In genomic region chr4:94126669-94127068, GRCh38 we compare ENCODE assay signal across 11 cellular contexts.
DNase-seq lines count a peak whose midpoint lies in the region; ATAC-seq and TF ChIP-seq lines count a peak whose summit lies in the region.
"Had no signal": no experiment of that assay in that cellular context is flagged by ENCODE, and none has a peak within 500 bp of the region (broad histone marks: within the 10 kb centered on the region; RNA-seq: fewer than 3 reads in every experiment).

No MANE protein-coding gene starts in this region.

- ATAC-seq in DND-41 (ENCODE audit: insufficient read depth, low read depth) (no peak), WTC11 (peak; percentile 77), GM18502 (IDR thresholded peaks at IDR 0.05; ENCODE audit: poor library complexity, unreplicated experiment) (no peak), GM18861 (IDR thresholded peaks at IDR 0.05; ENCODE audit: unreplicated experiment) (no peak)

- H3K4me2 ChIP-seq in DND-41 (ENCODE audit: insufficient read depth, low read length) (no peak overlapping the region), Loucy (ENCODE audit: low read depth, low read length, poor library complexity, severe bottlenecking) (no peak overlapping the region), mesendoderm (ENCODE audit: low read length) (no peak overlapping the region)

- H3K9me3 Mint-ChIP-seq in WTC11 = no peaks in the 10 kb centered on the region
- H3K9me3 Mint-ChIP-seq in activated T-helper 2 cell treated with anti-CD3 and anti-CD28 coated beads, Interferon-gamma antibody, Interleukin-2, Interleukin-4, amounts not matched to agents 10 μg/mL and 5 μg/mL and 100 μg/mL, durations not matched to agents 14 hours and 24 hours and 36 hours = no peaks in the 10 kb centered on the region

- TF ChIP-seq CTCF in DND-41 (IDR thresholded peaks at IDR 0.05; ENCODE audit: borderline replicate concordance, extremely low read depth, low read length, poor library complexity, severe bottlenecking) (peak; percentile 29), Loucy (conservative IDR thresholded peaks at IDR 0.05; ENCODE audit: low read length) (peak; percentile 68), WTC11 (IDR thresholded peaks at IDR 0.05) (no peak)

- no peak overlapping the region for H3K23ac ChIP-seq in mesendoderm (ENCODE audit: low read length)

- H3K27ac ChIP-seq in DND-41 (ENCODE audit: low read length) (no peak overlapping the region), mesendoderm (ENCODE audit: low read depth, low read length) (no peak overlapping the region)
- H3K27ac ChIP-seq: cardiac muscle cell had no signal

- no peak overlapping the region for H4K5ac ChIP-seq in mesendoderm (ENCODE audit: low read length)

- H3K4me3 Mint-ChIP-seq in WTC11 = no peak overlapping the region
- H3K4me3 Mint-ChIP-seq in activated T-helper 2 cell treated with anti-CD3 and anti-CD28 coated beads, Interferon-gamma antibody, Interleukin-2, Interleukin-4, amounts not matched to agents 10 μg/mL and 5 μg/mL and 100 μg/mL, durations not matched to agents 14 hours and 24 hours and 36 hours (ENCODE audit: low read depth) = no peak overlapping the region

- no peak overlapping the region for H4K8ac ChIP-seq in mesendoderm (ENCODE audit: low read depth, low read length)

- intact Hi-C loops in activated T-helper 2 cell treated with anti-CD3 and anti-CD28 coated beads, Interferon-gamma antibody, Interleukin-2, Interleukin-4, amounts not matched to agents 10 μg/mL and 5 μg/mL and 100 μg/mL, durations not matched to agents 14 hours and 24 hours and 36 hours (cut with micrococcal nuclease) = loop anchor here (5.0 kb wide), 1 partner anchor 334 kb away; no protein-coding TSS in a partner anchor

- H3K9me2 ChIP-seq in Loucy (replicated peaks; ENCODE audit: low read depth, low read length) = no peaks in the 10 kb centered on the region

- no peak overlapping the region for H3K27ac Mint-ChIP-seq in WTC11
- H3K27ac Mint-ChIP-seq in activated T-helper 2 cell treated with anti-CD3 and anti-CD28 coated beads, Interferon-gamma antibody, Interleukin-2, Interleukin-4, amounts not matched to agents 10 μg/mL and 5 μg/mL and 100 μg/mL, durations not matched to agents 14 hours and 24 hours and 36 hours = no peak overlapping the region

- H3K36me3 Mint-ChIP-seq in WTC11 = no peaks in the 10 kb centered on the region
- H3K36me3 Mint-ChIP-seq in activated T-helper 2 cell treated with anti-CD3 and anti-CD28 coated beads, Interferon-gamma antibody, Interleukin-2, Interleukin-4, amounts not matched to agents 10 μg/mL and 5 μg/mL and 100 μg/mL, durations not matched to agents 14 hours and 24 hours and 36 hours (ENCODE audit: low read depth) = no peaks in the 10 kb centered on the region

- H3K36me3 ChIP-seq in DND-41 (ENCODE audit: insufficient read depth, low read length) (no peaks in the 10 kb centered on the region), Loucy (ENCODE audit: insufficient read depth, low read length) (no peaks in the 10 kb centered on the region), mesendoderm (ENCODE audit: control insufficient read depth, insufficient read depth, low read length) (no peaks in the 10 kb centered on the region)
- H3K36me3 ChIP-seq: cardiac muscle cell had no signal

- H2AFZ ChIP-seq in DND-41 (ENCODE audit: low read depth, low read length) = no peak overlapping the region
- H2AFZ ChIP-seq in Loucy (ENCODE audit: low read length) = no peak overlapping the region

- no peak overlapping the region for H2AK5ac ChIP-seq in mesendoderm (ENCODE audit: low read length)

- H3K4me1 ChIP-seq in DND-41 (ENCODE audit: insufficient read depth, low read length) (no peaks in the 10 kb centered on the region), Loucy (ENCODE audit: insufficient read depth, low read length, poor library complexity, severe bottlenecking) (no peaks in the 10 kb centered on the region), mesendoderm (ENCODE audit: control insufficient read depth, low read depth, low read length) (no peaks in the 10 kb centered on the region)

- H3K4me3 ChIP-seq in DND-41 (ENCODE audit: low read depth in 1 of 2, low read length in 2 of 2) (no peak overlapping the region), Loucy (ENCODE audit: low read length, poor library complexity, severe bottlenecking) (no peak overlapping the region), mesendoderm (ENCODE audit: low read length) (no peak overlapping the region)
- H3K4me3 ChIP-seq: cardiac muscle cell had no signal

- POLR2A ChIA-PET in WTC11 (lab: Charles Lee) = no interaction called here

- H3K9ac ChIP-seq in DND-41 (ENCODE audit: low read depth, low read length) (no peak overlapping the region), Loucy (ENCODE audit: low read depth, low read length, poor library complexity, severe bottlenecking) (no peak overlapping the region), mesendoderm (ENCODE audit: low read length) (no peak overlapping the region)

- CTCF ChIA-PET in WTC11 (lab: Charles Lee) = interaction anchor here (0.6 to 1.7 kb wide), 14 partner anchors 10 to 417 kb away, joined by 3 to 10 read pairs (median 4); no protein-coding TSS in a partner anchor

- DNase-seq in DND-41 (no peak), WTC11 (ENCODE audit: low spot score) (no peak), mesendoderm (peak; percentile 42)
- no peak for DNase-seq in activated CD4-positive, alpha-beta T cell treated with anti-CD3 and anti-CD28 coated beads, Interleukin-2, amount 50 U/mL, for 4 hours
- DNase-seq in activated T-helper 2 cell treated with anti-CD3 and anti-CD28 coated beads, Interferon-gamma antibody, Interleukin-2, Interleukin-4, amounts not matched to agents 10 μg/mL and 5 μg/mL and 100 μg/mL, durations not matched to agents 14 hours and 24 hours and 36 hours (ENCODE audit: low spot score) = no peak
- DNase-seq: DMS79 treated with DMSO at 0.1 percent for 48 hours, NCI-H2081 treated with DMSO at 0.1 percent for 48 hours had no signal

- no peak overlapping the region for H2BK120ac ChIP-seq in mesendoderm (ENCODE audit: low read depth, low read length)

- H3K9me3 ChIP-seq in DND-41 (ENCODE audit: insufficient read depth, low read length, severe bottlenecking) (no peaks in the 10 kb centered on the region), Loucy (ENCODE audit: insufficient read depth, low read depth, low read length) (no peaks in the 10 kb centered on the region)

- no peak overlapping the region for H2BK15ac ChIP-seq in mesendoderm (replicated peaks; ENCODE audit: low read depth)

- H3K27me3 ChIP-seq in DND-41 (ENCODE audit: insufficient read depth, low read length, poor library complexity) (peaks cover 3% of the 10 kb centered on the region), Loucy (ENCODE audit: insufficient read depth, low read length, poor library complexity, severe bottlenecking) (no peaks in the 10 kb centered on the region), mesendoderm (ENCODE audit: insufficient read depth, low read length, poor library complexity) (no peaks in the 10 kb centered on the region)
- H3K27me3 ChIP-seq: cardiac muscle cell had no signal

- H4K20me1 ChIP-seq in DND-41 (ENCODE audit: insufficient read depth, low read length) = no peaks in the 10 kb centered on the region
- no peaks in the 10 kb centered on the region for H4K20me1 ChIP-seq in Loucy (ENCODE audit: insufficient read depth, low read length, poor library complexity, severe bottlenecking)

- no peaks in the 10 kb centered on the region for H3F3A ChIP-seq in Loucy (ENCODE audit: low read depth)

- H3K79me1 ChIP-seq in mesendoderm (ENCODE audit: low read length) = no peaks in the 10 kb centered on the region

- no peaks in the 10 kb centered on the region; the same call in 1 of the 2 replicates for H3K27me3 Mint-ChIP-seq in WTC11 (ENCODE audit: low read depth)
- peaks cover 2% of the 10 kb centered on the region for H3K27me3 Mint-ChIP-seq in activated T-helper 2 cell treated with anti-CD3 and anti-CD28 coated beads, Interferon-gamma antibody, Interleukin-2, Interleukin-4, amounts not matched to agents 10 μg/mL and 5 μg/mL and 100 μg/mL, durations not matched to agents 14 hours and 24 hours and 36 hours (ENCODE audit: low read depth)

- peaks cover 5% of the 10 kb centered on the region; the same call in 1 of the 2 replicates for H3K4me1 Mint-ChIP-seq in WTC11
- no peaks in the 10 kb centered on the region for H3K4me1 Mint-ChIP-seq in activated T-helper 2 cell treated with anti-CD3 and anti-CD28 coated beads, Interferon-gamma antibody, Interleukin-2, Interleukin-4, amounts not matched to agents 10 μg/mL and 5 μg/mL and 100 μg/mL, durations not matched to agents 14 hours and 24 hours and 36 hours (ENCODE audit: low read depth)

- H3K4ac ChIP-seq in mesendoderm (ENCODE audit: low read depth, low read length) = no peak overlapping the region

- whole genome bisulfite sequencing in mesendoderm (ENCODE audit: extremely low coverage, insufficient coverage, low lambda C conversion rate) = 100% methylated on average over 1 of the region's 4 CpGs

- H3K56ac ChIP-seq in mesendoderm (ENCODE audit: low read length) = no peak overlapping the region

- H3K79me2 ChIP-seq in DND-41 (ENCODE audit: insufficient read depth, low read length) (no peaks in the 10 kb centered on the region), Loucy (ENCODE audit: insufficient read depth, low read length) (no peaks in the 10 kb centered on the region), mesendoderm (ENCODE audit: control insufficient read depth, insufficient read depth, low read length) (no peaks in the 10 kb centered on the region)

- H2BK5ac ChIP-seq in mesendoderm (ENCODE audit: low read length) = no peak overlapping the region

- H3K18ac ChIP-seq in mesendoderm (ENCODE audit: low read length) = no peak overlapping the region

TF ChIP-seq in WTC11, 78 proteins besides CTCF, POLR2A, EP300 and RAD21 (continues in another document):
- no peak for TF ChIP-seq E2F5 (CRISPR knock-in tag; IDR thresholded peaks at IDR 0.05)
